In the genomic region with DNA sequence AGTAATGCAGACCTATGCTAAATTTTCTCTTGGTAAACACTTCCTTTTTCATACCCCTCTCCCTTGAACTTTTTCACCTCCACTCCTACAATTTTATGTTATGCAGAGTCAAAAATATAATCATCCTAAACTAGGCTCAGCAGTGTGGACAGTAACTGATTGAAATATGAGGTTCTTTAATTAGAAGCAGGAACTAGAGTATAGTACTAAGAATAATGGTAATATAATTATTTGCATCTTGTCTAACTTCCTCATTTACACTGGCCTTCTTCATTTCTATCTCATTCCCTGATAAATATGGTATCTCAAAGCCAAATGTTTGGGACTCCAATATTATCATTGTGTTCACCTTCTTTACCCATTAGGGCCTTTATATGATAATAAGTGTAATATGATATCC, we compare ENCODE assay signal across 10 cellular contexts. TPM values are rescaled to one million over a fixed set of nuclear protein-coding genes. Genes with fewer than 3 reads are reported as not detected.
DNase-seq lines count a peak whose midpoint lies in the region; ATAC-seq and TF ChIP-seq lines count a peak whose summit lies in the region.
"Had no signal": no experiment of that assay in that cellular context is flagged by ENCODE, and none has a peak within 500 bp of the region (broad histone marks: within the 10 kb centered on the region; RNA-seq: fewer than 3 reads in every experiment).

No MANE protein-coding gene starts in this region.

- H3K9me3 Mint-ChIP-seq in IgD-negative memory B cell, result no peaks in the 10 kb centered on the region
- H3K9me3 Mint-ChIP-seq: T-helper 2 cell treated with Interferon-gamma antibody and Interleukin-4, amounts not matched to agents 5 μg/mL and 100 μg/mL, for 36 hours had no signal

- H3K4me3 Mint-ChIP-seq in IgD-negative memory B cell, result peak overlapping the region; percentile 36 to 79 (median 45)
- H3K4me3 Mint-ChIP-seq: T-helper 2 cell treated with Interferon-gamma antibody and Interleukin-4, amounts not matched to agents 5 μg/mL and 100 μg/mL, for 36 hours had no signal

- H3K36me3 Mint-ChIP-seq in IgD-negative memory B cell, result peaks cover 1% of the 10 kb centered on the region

- H3K4me1 Mint-ChIP-seq in IgD-negative memory B cell, result peaks cover 35 to 40% (median 38%) of the 10 kb centered on the region in 3 donors

- peaks cover 0 to 9% of the 10 kb centered on the region in 2 donors for H3K4me1 ChIP-seq in right atrium auricular region

- H3K27me3 ChIP-seq in right atrium auricular region, result no peaks in the 10 kb centered on the region
- H3K27me3 ChIP-seq: body of pancreas had no signal

- H3K27me3 Mint-ChIP-seq in IgD-negative memory B cell, result peaks cover 2% of the 10 kb centered on the region

- no peak for TF ChIP-seq CTCF in right atrium auricular region (IDR thresholded peaks at IDR 0.05)

- peak overlapping the region; percentile 6 to 86 (median 58) for H3K27ac Mint-ChIP-seq in IgD-negative memory B cell
- H3K27ac Mint-ChIP-seq: T-helper 2 cell treated with Interferon-gamma antibody and Interleukin-4, amounts not matched to agents 5 μg/mL and 100 μg/mL, for 36 hours had no signal

- no peaks in the 10 kb centered on the region for H3K9me3 ChIP-seq in right atrium auricular region
- H3K9me3 ChIP-seq: body of pancreas had no signal

- peak; percentile 62 for DNase-seq in SKM-1 treated with dmso at 0.1 percent for 144 hours (lab: John Stamatoyannopoulos, UW; ENCODE audit: unreplicated experiment)
- DNase-seq in SKM-1 (lab: John Stamatoyannopoulos, UW; ENCODE audit: unreplicated experiment), result no peak
- no peak for DNase-seq in NCI-H2171 treated with DMSO at 0.1 percent for 48 hours (lab: John Stamatoyannopoulos, UW)
- DNase-seq in HUDEP-2 (lab: John Stamatoyannopoulos, UW; ENCODE audit: unreplicated experiment in 76 of 76), result no peak
- no peak for DNase-seq in right atrium auricular region (ENCODE audit: low spot score)
- no peak for DNase-seq in activated CD4-positive, alpha-beta T cell treated with anti-CD3 and anti-CD28 coated beads for 4 hours
- DNase-seq: body of pancreas had no signal

- ATAC-seq in HG02798 (IDR thresholded peaks at IDR 0.05; ENCODE audit: poor library complexity, unreplicated experiment), result peak; percentile 63
- ATAC-seq: body of pancreas had no signal

- H3K27ac ChIP-seq in right atrium auricular region, result no peak overlapping the region
- H3K27ac ChIP-seq: body of pancreas had no signal

- H3K36me3 ChIP-seq in right atrium auricular region, result no peaks in the 10 kb centered on the region

- no peak overlapping the region for H3K4me3 ChIP-seq in right atrium auricular region
- H3K4me3 ChIP-seq: body of pancreas had no signal

RNA-seq across cellular contexts. Expression of a gene that starts 21.7 kb away (rescaled TPM):
- polyA plus RNA-seq in IgD-negative memory B cell, result 4.1 TPM
- total RNA-seq in right atrium auricular region, result under 1 TPM; 0.11 to 0.47 TPM
